25 cellular contexts compared by ENCODE assay signal in the genomic region with DNA sequence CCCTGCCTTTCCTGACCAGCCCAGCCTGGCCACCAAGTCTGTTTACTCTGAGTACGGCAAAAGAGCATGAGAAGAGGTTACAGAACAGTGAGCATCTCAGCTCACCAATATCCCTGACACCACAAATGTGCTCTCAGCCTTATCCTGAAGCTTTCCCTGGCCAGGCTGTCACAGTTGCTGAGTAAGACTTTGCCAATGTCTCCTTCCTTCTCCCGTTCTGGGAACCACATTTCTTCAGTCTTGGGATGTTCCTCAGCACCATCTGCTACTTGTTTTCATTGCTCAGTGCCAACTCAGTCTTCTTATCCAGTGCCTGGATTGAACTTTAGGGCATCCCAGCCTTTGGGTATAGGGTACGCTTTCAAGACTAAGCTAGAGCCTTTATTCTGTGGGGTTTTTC. TPM values are rescaled to one million over a fixed set of nuclear protein-coding genes. Genes with fewer than 3 reads are reported as not detected.
A peak's percentile ranks its signal among the peaks of the same experiment; 100 is the strongest.
DNase-seq lines count a peak whose midpoint lies in the region; ATAC-seq, FAIRE-seq and TF ChIP-seq lines count a peak whose summit lies in the region.
"Had no signal": no experiment of that assay in that cellular context is flagged by ENCODE, and none has a peak within 500 bp of the region (broad histone marks: within the 10 kb centered on the region; RNA-seq: fewer than 3 reads in every experiment).

No MANE protein-coding gene starts in this region.

- DNase-seq in heart left ventricle (peak in 1 of 5 donors; percentile 6), left ventricle myocardium superior (no peak), bronchial epithelial cell (ENCODE audit: low read depth) (no peak), osteoblast (ENCODE audit: insufficient read length, low spot score, missing footprints) (peak; percentile 0), type B pancreatic cell (ENCODE audit: extremely low spot score, unreplicated experiment) (peak; percentile 15), COR-L47 (lab: John Stamatoyannopoulos, UW) (no peak)
- DNase-seq in stimulated activated CD4-positive, alpha-beta T cell treated with anti-CD3 and anti-CD28 coated beads, Interleukin-4, amount 100 ng/mL, for 1 hour = no peak
- DNase-seq: 8988T; ACHN; BE2C; Calu3; CD8-positive, alpha-beta memory T cell; GM23248; H7; NCI-H1048; NCI-H1417; NCI-H1694; NCI-H2029 treated with DMSO at 0.1 percent for 48 hours; NCI-H446 treated with DMSO at 0.1 percent for 48 hours; NCI-H526; NCI-H82; NK-92 treated with Interleukin-12 subunit alpha and Interleukin-12 subunit beta, amount 100 ng/mL, for 24 hours; PC-3 had no signal

- no peaks in the 10 kb centered on the region for H3K9me3 Mint-ChIP-seq in type B pancreatic cell
- H3K9me3 Mint-ChIP-seq: CD8-positive, alpha-beta memory T cell had no signal

- peaks cover 21% of the 10 kb centered on the region for H3K4me1 Mint-ChIP-seq in type B pancreatic cell (ENCODE audit: unreplicated experiment)
- H3K4me1 Mint-ChIP-seq: CD8-positive, alpha-beta memory T cell had no signal

- H3K27ac Mint-ChIP-seq in type B pancreatic cell = no peak overlapping the region

- no peak for TF ChIP-seq CTCF in heart left ventricle (IDR thresholded peaks at IDR 0.05)
- TF ChIP-seq CTCF in bronchial epithelial cell (IDR thresholded peaks at IDR 0.05; ENCODE audit: insufficient read depth, low read length, severe bottlenecking) = no peak
- no peak for TF ChIP-seq CTCF in osteoblast (IDR thresholded peaks at IDR 0.05; ENCODE audit: extremely low read depth, low read depth, low read length)
- no peak for TF ChIP-seq CTCF in type B pancreatic cell (conservative IDR thresholded peaks at IDR 0.05)

- FAIRE-seq in bronchial epithelial cell (lab: Jason Lieb, UNC) = peak; percentile 50

- 81 to 95% (median 85%) methylated on average over 3 of the region's 3 CpGs for WGBS in heart left ventricle, 4 donors

- TF ChIP-seq POLR2A in heart left ventricle (IDR thresholded peaks at IDR 0.05) = no peak

- H3K4me2 ChIP-seq in osteoblast (ENCODE audit: insufficient read depth, low read length) = no peak overlapping the region

- H2AFZ ChIP-seq in osteoblast (ENCODE audit: low read length) = no peak overlapping the region
- H2AFZ ChIP-seq: GM23248 had no signal

- intact Hi-C loops in heart left ventricle (cut with DNase I) = no loop called here
- intact Hi-C loops in left ventricle myocardium superior (cut with micrococcal nuclease) = no loop called here

- H3K27me3 ChIP-seq in heart left ventricle (no peaks in the 10 kb centered on the region), bronchial epithelial cell (ENCODE audit: control insufficient read depth, insufficient read depth, low read length) (no peaks in the 10 kb centered on the region), osteoblast (ENCODE audit: insufficient read depth, low read length) (no peaks in the 10 kb centered on the region)
- H3K27me3 ChIP-seq: BE2C had no signal

- H3K4me3 ChIP-seq in heart left ventricle = no peak overlapping the region
- H3K4me3 ChIP-seq in bronchial epithelial cell (ENCODE audit: low read depth, low read length) = no peak overlapping the region
- no peak overlapping the region for H3K4me3 ChIP-seq in osteoblast (ENCODE audit: insufficient read depth, low read length)
- H3K4me3 ChIP-seq: GM23248 had no signal

- H3K27me3 Mint-ChIP-seq in type B pancreatic cell = peaks cover 5% of the 10 kb centered on the region

- H3K4me1 ChIP-seq in heart left ventricle (peaks cover 0 to 63% (median 30%) of the 10 kb centered on the region in 12 donors), osteoblast (ENCODE audit: insufficient read depth, low read length) (no peaks in the 10 kb centered on the region)
- H3K4me1 ChIP-seq: BE2C had no signal

- ATAC-seq in heart left ventricle (no peak), left ventricle myocardium superior (no peak)
- ATAC-seq: PC-3 had no signal

- H3K4me3 Mint-ChIP-seq in type B pancreatic cell = no peak overlapping the region
- H3K4me3 Mint-ChIP-seq: CD14-positive monocyte had no signal

- peaks cover 20% of the 10 kb centered on the region for H4K20me1 ChIP-seq in osteoblast (ENCODE audit: insufficient read depth, low read length)

- H3K36me3 Mint-ChIP-seq in type B pancreatic cell = no peaks in the 10 kb centered on the region

- H3K27ac ChIP-seq in heart left ventricle = peak overlapping the region in 7 of 12 donors; percentile 11 to 64 (median 55)
- H3K27ac ChIP-seq in osteoblast (ENCODE audit: low read depth, low read length) = no peak overlapping the region
- H3K27ac ChIP-seq: GM23248, HL-60 had no signal

- H3K9me3 ChIP-seq in heart left ventricle (no peaks in the 10 kb centered on the region), osteoblast (ENCODE audit: low read depth, low read length) (no peaks in the 10 kb centered on the region)
- H3K9me3 ChIP-seq: BE2C had no signal

- H3K36me3 ChIP-seq in heart left ventricle = peaks cover 0 to 37% (median 30%) of the 10 kb centered on the region in 9 donors
- H3K36me3 ChIP-seq in bronchial epithelial cell (ENCODE audit: control insufficient read depth, insufficient read depth, low read length) = peaks cover 4% of the 10 kb centered on the region
- H3K36me3 ChIP-seq in osteoblast (ENCODE audit: insufficient read depth, low read length) = no peaks in the 10 kb centered on the region
- H3K36me3 ChIP-seq: BE2C had no signal

- H3K79me2 ChIP-seq in osteoblast (ENCODE audit: insufficient read depth, low read length) = no peaks in the 10 kb centered on the region

RNA-seq across cellular contexts. Expression of a gene that starts 7.1 kb away (rescaled TPM):
- total RNA-seq in heart left ventricle (100 to 1,000 TPM in 7 of 9 donors, 10 to 100 TPM in 2; 85.1 to 862 (median 174) TPM), left ventricle myocardium superior (568 TPM), bronchial epithelial cell (0.51 TPM in 1 of 2 replicates, not detected in the other), osteoblast (0.88 and 1.4 TPM in 2 replicates), type B pancreatic cell (ENCODE audit: low replicate concordance) (1.4 and 4.9 TPM in 2 replicates)
- 100 to 1,000 TPM; 214 to 262 TPM for polyA plus RNA-seq in heart left ventricle
- polyA plus RNA-seq: CD8-positive, alpha-beta memory T cell had no signal

RNA-seq across cellular contexts. Expression of a gene that starts 32.5 kb away (rescaled TPM):
- total RNA-seq in heart left ventricle (100 to 1,000 TPM in 4 of 9 donors, 10 to 100 TPM in 5; 53.8 to 164 (median 92.6) TPM), left ventricle myocardium superior (79.8 TPM), bronchial epithelial cell (96.4 and 176 TPM in 2 replicates), osteoblast (115 and 121 TPM in 2 replicates), type B pancreatic cell (ENCODE audit: low replicate concordance) (99.5 and 99.6 TPM in 2 replicates)
- polyA plus RNA-seq in heart left ventricle = 10 to 100 TPM; 42.1 to 42.4 TPM

Comparison
In these comparisons a context has a peak if more than half of its experiments do, and no peak if none do; other contexts are left out.
1. DNase-seq: peak in osteoblast (single experiment) and type B pancreatic cell (single experiment); none in left ventricle myocardium superior (single experiment), bronchial epithelial cell (single experiment), COR-L47 (single experiment) and stimulated activated CD4-positive, alpha-beta T cell treated with anti-CD3 and anti-CD28 coated beads, Interleukin-4, amount 100 ng/mL, for 1 hour (single experiment).
2. RNA of a gene that starts 7.1 kb away (total RNA-seq): 568 TPM in left ventricle myocardium superior (single experiment) and 85.1 to 862 TPM in heart left ventricle; 1.4 to 4.9 TPM in type B pancreatic cell, 0.88 to 1.4 TPM in osteoblast and 0.51 TPM in bronchial epithelial cell; every median in the first group is over 10 times any median in the second.